ENCODE assay signal across 28 cellular contexts in genomic region chr12:44457465-44457864, GRCh38.
A peak's percentile ranks its signal among the peaks of the same experiment; 100 is the strongest.
DNase-seq lines count a peak whose midpoint lies in the region; ATAC-seq and TF ChIP-seq lines count a peak whose summit lies in the region.
"Had no signal": no experiment of that assay in that cellular context is flagged by ENCODE, and none has a peak within 500 bp of the region (broad histone marks: within the 10 kb centered on the region; RNA-seq: fewer than 3 reads in every experiment).

No MANE protein-coding gene starts in this region.

- H3K27ac Mint-ChIP-seq in glutamatergic neuron (ENCODE audit: unreplicated experiment): no peak overlapping the region
- H3K27ac Mint-ChIP-seq: B cell; CD8-positive, alpha-beta T cell; T-cell had no signal

- H3K9me3 Mint-ChIP-seq in glutamatergic neuron (ENCODE audit: unreplicated experiment): no peaks in the 10 kb centered on the region
- H3K9me3 Mint-ChIP-seq: CD8-positive, alpha-beta T cell; T-cell had no signal

- DNase-seq in NCI-H524 (lab: John Stamatoyannopoulos, UW) (peak; percentile 21 to 74), NCI-H524 treated with DMSO at 0.1 percent for 48 hours (lab: John Stamatoyannopoulos, UW) (no peak), NCI-H82 (lab: John Stamatoyannopoulos, UW) (peak; percentile 86), glutamatergic neuron (peak; percentile 33)
- no peak for DNase-seq in effector memory CD4-positive, alpha-beta T cell
- DNase-seq: Caco-2; CD8-positive, alpha-beta T cell; GOT3; Karpas-422; MV-4-11; NCI-H1105; NCI-H1436 treated with DMSO at 0.1 percent for 48 hours; NCI-H187 treated with DMSO at 0.1 percent for 48 hours; NCI-H2227 treated with DMSO at 0.1 percent for 48 hours; NCI-H510A; NCI-H774; Right ventricle myocardium superior; RPMI8226; T-cell had no signal

- ATAC-seq in GM18502 (IDR thresholded peaks at IDR 0.05; ENCODE audit: poor library complexity, unreplicated experiment): no peak
- no peak for ATAC-seq in GM21381 (IDR thresholded peaks at IDR 0.05; ENCODE audit: unreplicated experiment)
- ATAC-seq in HG03135 (IDR thresholded peaks at IDR 0.05; ENCODE audit: unreplicated experiment): no peak
- ATAC-seq: A549; CD8-positive, alpha-beta T cell; HCT116; HepG2; T-cell had no signal

- H3K27me3 ChIP-seq in effector memory CD4-positive, alpha-beta T cell (replicated peaks; ENCODE audit: control insufficient read depth, insufficient read depth, low read length, poor library complexity, severe bottlenecking): no peaks in the 10 kb centered on the region
- H3K27me3 ChIP-seq: SJSA1 had no signal

- no peaks in the 10 kb centered on the region for H3K4me1 ChIP-seq in effector memory CD4-positive, alpha-beta T cell (ENCODE audit: control insufficient read depth, insufficient read depth, low read length, poor library complexity, severe bottlenecking)
- H3K4me1 ChIP-seq: A549, Caco-2, SJSA1 had no signal

- no peaks in the 10 kb centered on the region for H3K36me3 Mint-ChIP-seq in glutamatergic neuron (ENCODE audit: unreplicated experiment)
- H3K36me3 Mint-ChIP-seq: CD8-positive, alpha-beta T cell; T-cell had no signal

- no peaks in the 10 kb centered on the region for H3K9me3 ChIP-seq in effector memory CD4-positive, alpha-beta T cell (ENCODE audit: control insufficient read depth, low read length)
- H3K9me3 ChIP-seq: A549, Caco-2, SJSA1 had no signal

- H3K27me3 Mint-ChIP-seq in glutamatergic neuron (ENCODE audit: unreplicated experiment): no peaks in the 10 kb centered on the region
- H3K27me3 Mint-ChIP-seq: B cell had no signal

- H3K4me1 Mint-ChIP-seq in glutamatergic neuron (ENCODE audit: low read depth, unreplicated experiment): peaks cover 11% of the 10 kb centered on the region
- H3K4me1 Mint-ChIP-seq: B cell, T-cell had no signal

- no peak overlapping the region for H3K4me3 ChIP-seq in effector memory CD4-positive, alpha-beta T cell (ENCODE audit: insufficient read depth, low read depth, low read length, poor library complexity, severe bottlenecking)
- H3K4me3 ChIP-seq: A549, SJSA1 had no signal

- H3K27ac ChIP-seq in effector memory CD4-positive, alpha-beta T cell (ENCODE audit: insufficient read depth, low read length, poor library complexity, severe bottlenecking): no peak overlapping the region
- H3K27ac ChIP-seq: A549, C4-2B, SJSA1 had no signal

- no peaks in the 10 kb centered on the region for H3K36me3 ChIP-seq in effector memory CD4-positive, alpha-beta T cell (ENCODE audit: control insufficient read depth, insufficient read depth, low read length)
- H3K36me3 ChIP-seq: SJSA1 had no signal

- H3K4me3 Mint-ChIP-seq in glutamatergic neuron (ENCODE audit: unreplicated experiment): no peak overlapping the region
- H3K4me3 Mint-ChIP-seq: B cell; CD8-positive, alpha-beta T cell; T-cell had no signal

- TF ChIP-seq CTCF in glutamatergic neuron (IDR thresholded peaks at IDR 0.05; ENCODE audit: partially characterized antibody, unreplicated experiment): no peak

Comparison
In these comparisons a context has a peak if more than half of its experiments do, and no peak if none do; other contexts are left out.
1. DNase-seq: peak in NCI-H524 (2 of 2), NCI-H82 (single experiment) and glutamatergic neuron (single experiment); none in NCI-H524 treated with DMSO at 0.1 percent for 48 hours (single experiment) and effector memory CD4-positive, alpha-beta T cell (0 of 3).